20 cellular contexts compared by ENCODE assay signal in genomic region chr9:135216236-135216635, GRCh38.
DNase-seq lines count a peak whose midpoint lies in the region; ATAC-seq, FAIRE-seq and TF ChIP-seq lines count a peak whose summit lies in the region.
"Had no signal": no experiment of that assay in that cellular context is flagged by ENCODE, and none has a peak within 500 bp of the region (broad histone marks: within the 10 kb centered on the region; RNA-seq: fewer than 3 reads in every experiment).

No MANE protein-coding gene starts in this region.

- H3K9ac ChIP-seq in SK-N-MC (ENCODE audit: insufficient read length) (peak overlapping the region; percentile 3), kidney (ENCODE audit: low read length in 2 of 2) (no peak overlapping the region)

- no peak for FAIRE-seq in kidney (lab: Jason Lieb, UNC)
- FAIRE-seq: GM18507, K562, RCC 7860 had no signal

- H3K27ac ChIP-seq in cardiac muscle cell: peak overlapping the region; percentile 2
- H3K27ac ChIP-seq in left ventricle myocardium inferior (replicated peaks): no peak overlapping the region
- no peak overlapping the region for H3K27ac ChIP-seq in SK-N-MC
- no peak overlapping the region for H3K27ac ChIP-seq in kidney (ENCODE audit: low read depth in 2 of 2, low read length in 2 of 2)
- H3K27ac ChIP-seq in spleen: no peak overlapping the region

- DNase-seq in cardiac muscle cell (ENCODE audit: low read depth in 1 of 2, low spot score in 1 of 2): no peak
- no peak for DNase-seq in left ventricle myocardium inferior
- DNase-seq in SK-N-MC (ENCODE audit: low read depth, low spot score): no peak
- peak; percentile 37 for DNase-seq in kidney
- DNase-seq in spleen: peak; percentile 54
- no peak for DNase-seq in NCI-H2081 treated with DMSO at 0.1 percent for 48 hours (lab: John Stamatoyannopoulos, UW)
- no peak for DNase-seq in GM13977 (ENCODE audit: low spot score)
- DNase-seq: 8988T; Calu3; CD8-positive, alpha-beta T cell; GF-D8; GOT3; NCI-H510A; NCI-H748 treated with DMSO at 0.1 percent for 48 hours; NK-92 treated with Interleukin-12 subunit alpha and Interleukin-12 subunit beta, amount 100 ng/mL, for 24 hours; SIG-M5 had no signal

- in situ Hi-C loops in GM13977 (cut with MboI; ENCODE audit: low pct_unique_long_range_greater_than_20kb, low sequenced_read_pairs, unreplicated experiment): no loop called here

- TF ChIP-seq CTCF in cardiac muscle cell (IDR thresholded peaks at IDR 0.05; ENCODE audit: low read depth, low read length) (no peak), left ventricle myocardium inferior (IDR thresholded peaks at IDR 0.05; ENCODE audit: borderline replicate concordance) (no peak), kidney (IDR thresholded peaks at IDR 0.05; ENCODE audit: borderline replicate concordance, extremely low read depth, insufficient read depth) (no peak), spleen (IDR thresholded peaks at IDR 0.05 in 8 of 11, conservative IDR thresholded peaks at IDR 0.05 in 3 of 11) (no peak), GM13977 (IDR thresholded peaks at IDR 0.05; ENCODE audit: extremely low read depth, insufficient read depth, missing control alignments) (no peak)

- WGBS in spleen, 5 donors: 81 to 100% (median 86%) methylated on average over 2 to 7 of the region's 7 CpGs

- H3K9me3 ChIP-seq in cardiac muscle cell (ENCODE audit: low read depth) (no peaks in the 10 kb centered on the region), left ventricle myocardium inferior (replicated peaks) (peaks cover 7% of the 10 kb centered on the region), SK-N-MC (ENCODE audit: low read depth, low read length) (no peaks in the 10 kb centered on the region), kidney (ENCODE audit: control insufficient read depth in 1 of 2, low read length in 2 of 2) (no peaks in the 10 kb centered on the region), spleen (peaks cover under 1 to 16% (median 11%) of the 10 kb centered on the region in 8 donors)

- peaks cover 25% of the 10 kb centered on the region for H3K4me1 ChIP-seq in cardiac muscle cell (ENCODE audit: low read depth)
- H3K4me1 ChIP-seq in left ventricle myocardium inferior: peaks cover 31% of the 10 kb centered on the region
- H3K4me1 ChIP-seq in kidney (ENCODE audit: control insufficient read depth in 1 of 2, insufficient read depth in 1 of 2, low read depth in 1 of 2, low read length in 2 of 2): no peaks in the 10 kb centered on the region
- peaks cover 0 to 5% (median 0%) of the 10 kb centered on the region in 6 donors for H3K4me1 ChIP-seq in spleen

- no peaks in the 10 kb centered on the region for H3K27me3 ChIP-seq in cardiac muscle cell
- H3K27me3 ChIP-seq in left ventricle myocardium inferior (ENCODE audit: low read depth): peaks cover 94% of the 10 kb centered on the region
- H3K27me3 ChIP-seq in spleen (replicated peaks in 1 of 7): peaks cover 0 to 77% (median 16%) of the 10 kb centered on the region in 7 donors

- H3K4me3 ChIP-seq in cardiac muscle cell (no peak overlapping the region), left ventricle myocardium inferior (no peak overlapping the region), SK-N-MC (no peak overlapping the region), kidney (ENCODE audit: low read length in 2 of 2) (no peak overlapping the region), spleen (no peak overlapping the region)
- H3K4me3 ChIP-seq: K562 had no signal

- H3K36me3 ChIP-seq in cardiac muscle cell (no peaks in the 10 kb centered on the region), left ventricle myocardium inferior (no peaks in the 10 kb centered on the region), SK-N-MC (ENCODE audit: insufficient read depth, low read length) (no peaks in the 10 kb centered on the region), kidney (ENCODE audit: control insufficient read depth in 1 of 2, insufficient read depth in 2 of 2, low read length in 2 of 2) (no peaks in the 10 kb centered on the region), spleen (no peaks in the 10 kb centered on the region)

- TF ChIP-seq POLR2A in spleen (IDR thresholded peaks at IDR 0.05): no peak

- intact Hi-C loops in left ventricle myocardium inferior (cut with micrococcal nuclease) (no loop called here), kidney (cut with DNase I) (no loop called here), spleen (cut with DNase I; ENCODE audit: low total_unique reads) (no loop called here)

- ATAC-seq in GM18498 (IDR thresholded peaks at IDR 0.05; ENCODE audit: unreplicated experiment): no peak
- ATAC-seq: CD8-positive, alpha-beta T cell; K562 had no signal

Comparison
In these comparisons a context has a peak if more than half of its experiments do, and no peak if none do; other contexts are left out.
1. DNase-seq: peak in kidney (single experiment) and spleen (single experiment); none in cardiac muscle cell (0 of 2), left ventricle myocardium inferior (single experiment), SK-N-MC (single experiment), NCI-H2081 treated with DMSO at 0.1 percent for 48 hours (single experiment) and GM13977 (single experiment).